ENCODE assay signal across 10 cellular contexts in the genomic region with DNA sequence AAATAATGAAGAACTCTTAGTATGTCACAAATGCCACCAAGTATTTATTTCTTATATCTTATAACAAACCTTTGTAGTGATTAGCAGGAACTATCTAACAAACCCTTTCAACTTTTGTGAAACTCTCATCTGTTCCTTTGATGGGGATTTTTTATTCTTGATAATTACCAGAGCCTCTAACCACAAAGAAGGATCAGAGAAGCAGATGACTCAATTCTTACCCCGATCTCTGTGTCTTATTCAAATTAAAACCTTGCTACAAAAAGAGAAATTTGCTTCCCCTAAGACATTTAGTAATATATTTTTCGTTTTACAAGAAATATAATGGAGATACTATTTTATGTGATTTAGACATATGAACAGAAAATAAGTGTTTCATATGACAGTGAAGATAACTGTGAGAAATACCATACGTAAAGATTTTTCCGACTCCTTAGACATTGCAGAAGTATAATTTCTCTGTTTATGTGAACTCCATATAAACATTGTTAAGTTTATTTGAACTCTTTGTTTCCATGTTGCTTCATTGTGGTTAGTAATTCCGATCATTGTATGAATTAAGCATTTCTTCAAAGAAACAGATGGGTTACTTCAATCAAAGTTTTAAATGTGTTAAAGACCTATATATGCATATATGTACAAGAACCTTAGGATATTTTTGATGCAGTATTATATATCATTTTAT.
DNase-seq lines count a peak whose midpoint lies in the region; ATAC-seq and TF ChIP-seq lines count a peak whose summit lies in the region.
"Had no signal": no experiment of that assay in that cellular context is flagged by ENCODE, and none has a peak within 500 bp of the region (broad histone marks: within the 10 kb centered on the region; RNA-seq: fewer than 3 reads in every experiment).

No MANE protein-coding gene starts in this region.

- peaks cover 2 to 13% (median 4%) of the 10 kb centered on the region in 9 donors for H3K9me3 Mint-ChIP-seq in naive thymus-derived CD8-positive, alpha-beta T cell
- H3K9me3 Mint-ChIP-seq: nephron progenitor cell had no signal

- H3K4me3 Mint-ChIP-seq in naive thymus-derived CD8-positive, alpha-beta T cell, result peak overlapping the region in 7 of 10 donors; percentile 3 to 65 (median 40)
- H3K4me3 Mint-ChIP-seq: nephron progenitor cell had no signal

- no peak for DNase-seq in activated CD4-positive, CD25-positive, alpha-beta regulatory T cell treated with anti-CD3 and anti-CD28 coated beads, Interleukin-2, amount 50 U/mL, for 72 hours
- DNase-seq in naive thymus-derived CD8-positive, alpha-beta T cell, result peak in 2 of 10 donors; percentile 27 to 42
- no peak for DNase-seq in SIG-M5 (lab: John Stamatoyannopoulos, UW)
- no peak for DNase-seq in erythroblast (lab: John Stamatoyannopoulos, UW)
- no peak for DNase-seq in NCI-H1436 treated with DMSO at 0.1 percent for 48 hours (lab: John Stamatoyannopoulos, UW)
- DNase-seq: nephron progenitor cell, PC-9 had no signal

- H3K4me1 Mint-ChIP-seq in naive thymus-derived CD8-positive, alpha-beta T cell, result peaks cover 13 to 35% (median 21%) of the 10 kb centered on the region in 4 donors

- H3K36me3 Mint-ChIP-seq in naive thymus-derived CD8-positive, alpha-beta T cell, result peaks cover 0 to 12% (median 0%) of the 10 kb centered on the region in 3 donors

- no peak overlapping the region for H3K27ac Mint-ChIP-seq in naive thymus-derived CD8-positive, alpha-beta T cell
- H3K27ac Mint-ChIP-seq: nephron progenitor cell had no signal

- no peak for TF ChIP-seq POLR2A in erythroblast (IDR thresholded peaks at IDR 0.05; ENCODE audit: low read length)

- POLR2A ChIA-PET in naive thymus-derived CD8-positive, alpha-beta T cell (lab: Charles Lee), result interaction anchor here (0.6 kb wide), 1 partner anchor 9 kb away, joined by 3 read pairs; no protein-coding TSS in a partner anchor

- ATAC-seq in activated CD4-positive, CD25-positive, alpha-beta regulatory T cell treated with anti-CD3 and anti-CD28 coated beads, Interleukin-2, amount 50 U/mL, for 24 hours, result peak; percentile 86 to 87
- ATAC-seq in GM21737 (IDR thresholded peaks at IDR 0.05; ENCODE audit: unreplicated experiment) (peak; percentile 85), HG03520 (IDR thresholded peaks at IDR 0.05; ENCODE audit: unreplicated experiment) (peak; percentile 91)
- peak; percentile 65 to 76 for ATAC-seq in naive thymus-derived CD8-positive, alpha-beta T cell

- peaks cover 0 to 1% (median 0%) of the 10 kb centered on the region in 5 donors for H3K27me3 Mint-ChIP-seq in naive thymus-derived CD8-positive, alpha-beta T cell
